In genomic region chr15:98719169-98719515, GRCh38 we compare ENCODE assay signal across 15 cellular contexts.
DNase-seq lines count a peak whose midpoint lies in the region; ATAC-seq and TF ChIP-seq lines count a peak whose summit lies in the region.
"Had no signal": no experiment of that assay in that cellular context is flagged by ENCODE, and none has a peak within 500 bp of the region (broad histone marks: within the 10 kb centered on the region; RNA-seq: fewer than 3 reads in every experiment).

No MANE protein-coding gene starts in this region.

- H3K27me3 ChIP-seq in heart right ventricle (no peaks in the 10 kb centered on the region), tibial artery (no peaks in the 10 kb centered on the region)

- ATAC-seq in heart right ventricle = peak in 2 of 8 donors; percentile 31 to 44
- ATAC-seq in Right ventricle myocardium superior (ENCODE audit: poor library complexity) = no peak
- ATAC-seq: effector memory CD8-positive, alpha-beta T cell; PC-3 had no signal

- WGBS in heart right ventricle, 2 donors = 12 to 17% methylated on average over 1 of the region's 1 CpG

- intact Hi-C loops in heart right ventricle (cut with DNase I) (loop anchor here in 1 of 10 donors (5.0 kb wide), 1 partner anchor 58 kb away; no protein-coding TSS in a partner anchor), Right ventricle myocardium superior (cut with DNase I) (no loop called here), tibial artery (cut with DNase I; ENCODE audit: low total_unique reads) (no loop called here), posterior cingulate gyrus (cut with DNase I) (no loop called here)

- TF ChIP-seq CTCF in heart right ventricle (IDR thresholded peaks at IDR 0.05) (no peak), tibial artery (IDR thresholded peaks at IDR 0.05) (no peak)

- H3K4me1 ChIP-seq in heart right ventricle = peaks cover 20 to 99% (median 71%) of the 10 kb centered on the region in 9 donors
- H3K4me1 ChIP-seq in tibial artery = peaks cover 3 to 100% (median 83%) of the 10 kb centered on the region in 4 donors

- H3K36me3 ChIP-seq in heart right ventricle (no peaks in the 10 kb centered on the region), tibial artery (no peaks in the 10 kb centered on the region)

- H3K4me3 ChIP-seq in heart right ventricle (no peak overlapping the region), tibial artery (no peak overlapping the region)

- peak overlapping the region in 9 of 10 donors; percentile 40 to 87 (median 75) for H3K27ac ChIP-seq in heart right ventricle
- peak overlapping the region; percentile 45 to 60 for H3K27ac ChIP-seq in tibial artery

- DNase-seq in heart right ventricle = no peak
- no peak for DNase-seq in Right ventricle myocardium superior
- DNase-seq in astrocyte of the hippocampus (ENCODE audit: low read depth, low spot score) = peak; percentile 65
- DNase-seq in iris pigment epithelial cell (ENCODE audit: low read depth) = peak; percentile 68
- DNase-seq in tibial artery = no peak
- no peak for DNase-seq in NCI-H748 (lab: John Stamatoyannopoulos, UW; ENCODE audit: unreplicated experiment)
- no peak for DNase-seq in occipital lobe (lab: John Stamatoyannopoulos, UW)
- DNase-seq in posterior cingulate gyrus = no peak
- DNase-seq: activated CD4-positive, CD25-positive, alpha-beta regulatory T cell treated with anti-CD3 and anti-CD28 coated beads, Interleukin-2, amount 50 U/mL, for 72 hours; amniotic stem cell; effector memory CD8-positive, alpha-beta T cell; NCI-H1048; NCI-H446; PC-3; T-helper 1 cell had no signal

- H3K9me3 ChIP-seq in heart right ventricle (no peaks in the 10 kb centered on the region), tibial artery (no peaks in the 10 kb centered on the region)

Comparison
In these comparisons a context has a peak if more than half of its experiments do, and no peak if none do; other contexts are left out.
1. DNase-seq: peak in astrocyte of the hippocampus (single experiment) and iris pigment epithelial cell (single experiment); none in heart right ventricle (0 of 2), Right ventricle myocardium superior (single experiment), tibial artery (0 of 2), NCI-H748 (single experiment), occipital lobe (single experiment) and posterior cingulate gyrus (0 of 10).